Comparison of ENCODE assay signal across 1 cellular context in the genomic region with DNA sequence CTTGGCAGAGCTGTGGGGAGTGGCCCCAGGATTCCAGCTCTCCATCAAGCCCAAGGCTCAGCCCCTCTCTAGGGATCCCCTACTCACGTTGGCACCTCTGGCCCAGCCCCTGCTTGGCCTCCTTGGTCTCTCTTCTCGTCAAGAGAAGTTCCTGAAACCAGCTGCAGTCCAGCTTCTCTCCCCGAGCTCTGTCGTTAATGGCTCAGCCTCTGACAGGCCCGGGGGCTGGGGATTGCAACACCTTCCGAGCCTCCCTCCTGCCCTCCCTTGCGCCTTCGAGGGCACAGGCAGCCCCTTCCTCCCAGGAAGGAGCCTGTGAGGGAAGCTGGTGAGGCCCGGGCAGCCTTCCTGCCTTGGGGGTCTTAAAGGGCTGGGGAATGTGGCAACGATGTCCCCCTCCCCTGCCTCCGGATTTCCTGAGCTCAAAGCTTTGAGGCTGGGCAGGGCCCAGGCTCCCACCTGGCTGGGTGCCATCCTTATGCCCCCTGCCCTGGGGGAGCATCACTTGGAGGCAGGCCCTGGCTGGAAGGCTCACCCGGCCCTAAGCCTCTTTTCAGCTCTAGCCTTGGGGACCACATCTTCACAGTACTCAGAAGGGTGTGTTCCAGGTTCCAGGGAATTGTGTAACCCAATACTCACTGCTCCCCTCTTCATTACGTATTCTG.
TF ChIP-seq lines count a peak whose summit lies in the region.

Gene CSF3R (minus strand): TSS at position 190 of the 665 bp plus-strand sequence. CDS start 3,417 bp downstream, outside the sequence.

TF ChIP-seq in HepG2, 621 proteins besides CTCF, POLR2A, EP300 and RAD21 (continued from another document and continues in another):
- TF ChIP-seq, protein P1, sequence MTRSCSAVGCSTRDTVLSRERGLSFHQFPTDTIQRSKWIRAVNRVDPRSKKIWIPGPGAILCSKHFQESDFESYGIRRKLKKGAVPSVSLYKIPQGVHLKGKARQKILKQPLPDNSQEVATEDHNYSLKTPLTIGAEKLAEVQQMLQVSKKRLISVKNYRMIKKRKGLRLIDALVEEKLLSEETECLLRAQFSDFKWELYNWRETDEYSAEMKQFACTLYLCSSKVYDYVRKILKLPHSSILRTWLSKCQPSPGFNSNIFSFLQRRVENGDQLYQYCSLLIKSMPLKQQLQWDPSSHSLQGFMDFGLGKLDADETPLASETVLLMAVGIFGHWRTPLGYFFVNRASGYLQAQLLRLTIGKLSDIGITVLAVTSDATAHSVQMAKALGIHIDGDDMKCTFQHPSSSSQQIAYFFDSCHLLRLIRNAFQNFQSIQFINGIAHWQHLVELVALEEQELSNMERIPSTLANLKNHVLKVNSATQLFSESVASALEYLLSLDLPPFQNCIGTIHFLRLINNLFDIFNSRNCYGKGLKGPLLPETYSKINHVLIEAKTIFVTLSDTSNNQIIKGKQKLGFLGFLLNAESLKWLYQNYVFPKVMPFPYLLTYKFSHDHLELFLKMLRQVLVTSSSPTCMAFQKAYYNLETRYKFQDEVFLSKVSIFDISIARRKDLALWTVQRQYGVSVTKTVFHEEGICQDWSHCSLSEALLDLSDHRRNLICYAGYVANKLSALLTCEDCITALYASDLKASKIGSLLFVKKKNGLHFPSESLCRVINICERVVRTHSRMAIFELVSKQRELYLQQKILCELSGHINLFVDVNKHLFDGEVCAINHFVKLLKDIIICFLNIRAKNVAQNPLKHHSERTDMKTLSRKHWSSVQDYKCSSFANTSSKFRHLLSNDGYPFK (CRISPR knock-in tag; IDR thresholded peaks at IDR 0.05; ENCODE audit: borderline replicate concordance), result peak; percentile 41; the same call in 1 of the 2 replicates
- TF ChIP-seq PATZ1 (CRISPR knock-in tag; IDR thresholded peaks at IDR 0.05), result peak; percentile 46
- 0 out of 2 replicates have a peak, but pooled peaks have one; percentile 46 for TF ChIP-seq HNRNPL (IDR thresholded peaks at IDR 0.05; ENCODE audit: low read depth, low read length)
- no peak for TF ChIP-seq KLF12 (CRISPR knock-in tag; IDR thresholded peaks at IDR 0.05; ENCODE audit: borderline replicate concordance)
- no peak for TF ChIP-seq ZNF44 (CRISPR knock-in tag; IDR thresholded peaks at IDR 0.05)
- no peak for TF ChIP-seq ZNF615 (CRISPR knock-in tag; IDR thresholded peaks at IDR 0.05; ENCODE audit: borderline replicate concordance)
- TF ChIP-seq, protein P2, sequence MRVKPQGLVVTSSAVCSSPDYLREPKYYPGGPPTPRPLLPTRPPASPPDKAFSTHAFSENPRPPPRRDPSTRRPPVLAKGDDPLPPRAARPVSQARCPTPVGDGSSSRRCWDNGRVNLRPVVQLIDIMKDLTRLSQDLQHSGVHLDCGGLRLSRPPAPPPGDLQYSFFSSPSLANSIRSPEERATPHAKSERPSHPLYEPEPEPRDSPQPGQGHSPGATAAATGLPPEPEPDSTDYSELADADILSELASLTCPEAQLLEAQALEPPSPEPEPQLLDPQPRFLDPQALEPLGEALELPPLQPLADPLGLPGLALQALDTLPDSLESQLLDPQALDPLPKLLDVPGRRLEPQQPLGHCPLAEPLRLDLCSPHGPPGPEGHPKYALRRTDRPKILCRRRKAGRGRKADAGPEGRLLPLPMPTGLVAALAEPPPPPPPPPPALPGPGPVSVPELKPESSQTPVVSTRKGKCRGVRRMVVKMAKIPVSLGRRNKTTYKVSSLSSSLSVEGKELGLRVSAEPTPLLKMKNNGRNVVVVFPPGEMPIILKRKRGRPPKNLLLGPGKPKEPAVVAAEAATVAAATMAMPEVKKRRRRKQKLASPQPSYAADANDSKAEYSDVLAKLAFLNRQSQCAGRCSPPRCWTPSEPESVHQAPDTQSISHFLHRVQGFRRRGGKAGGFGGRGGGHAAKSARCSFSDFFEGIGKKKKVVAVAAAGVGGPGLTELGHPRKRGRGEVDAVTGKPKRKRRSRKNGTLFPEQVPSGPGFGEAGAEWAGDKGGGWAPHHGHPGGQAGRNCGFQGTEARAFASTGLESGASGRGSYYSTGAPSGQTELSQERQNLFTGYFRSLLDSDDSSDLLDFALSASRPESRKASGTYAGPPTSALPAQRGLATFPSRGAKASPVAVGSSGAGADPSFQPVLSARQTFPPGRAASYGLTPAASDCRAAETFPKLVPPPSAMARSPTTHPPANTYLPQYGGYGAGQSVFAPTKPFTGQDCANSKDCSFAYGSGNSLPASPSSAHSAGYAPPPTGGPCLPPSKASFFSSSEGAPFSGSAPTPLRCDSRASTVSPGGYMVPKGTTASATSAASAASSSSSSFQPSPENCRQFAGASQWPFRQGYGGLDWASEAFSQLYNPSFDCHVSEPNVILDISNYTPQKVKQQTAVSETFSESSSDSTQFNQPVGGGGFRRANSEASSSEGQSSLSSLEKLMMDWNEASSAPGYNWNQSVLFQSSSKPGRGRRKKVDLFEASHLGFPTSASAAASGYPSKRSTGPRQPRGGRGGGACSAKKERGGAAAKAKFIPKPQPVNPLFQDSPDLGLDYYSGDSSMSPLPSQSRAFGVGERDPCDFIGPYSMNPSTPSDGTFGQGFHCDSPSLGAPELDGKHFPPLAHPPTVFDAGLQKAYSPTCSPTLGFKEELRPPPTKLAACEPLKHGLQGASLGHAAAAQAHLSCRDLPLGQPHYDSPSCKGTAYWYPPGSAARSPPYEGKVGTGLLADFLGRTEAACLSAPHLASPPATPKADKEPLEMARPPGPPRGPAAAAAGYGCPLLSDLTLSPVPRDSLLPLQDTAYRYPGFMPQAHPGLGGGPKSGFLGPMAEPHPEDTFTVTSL (CRISPR knock-in tag; IDR thresholded peaks at IDR 0.05; ENCODE audit: borderline replicate concordance), result peak; percentile 45; the same call in 1 of the 2 replicates
- TF ChIP-seq MTF2 (CRISPR knock-in tag; IDR thresholded peaks at IDR 0.05; ENCODE audit: borderline replicate concordance), result no peak
- peak; percentile 67; the same call in 1 of the 2 replicates for TF ChIP-seq ARNT2 (CRISPR knock-in tag; IDR thresholded peaks at IDR 0.05; ENCODE audit: low read depth)
- no peak for TF ChIP-seq ZNF552 (CRISPR knock-in tag; IDR thresholded peaks at IDR 0.05; ENCODE audit: borderline replicate concordance)
- no peak for TF ChIP-seq ZNF282 (IDR thresholded peaks at IDR 0.05; ENCODE audit: partially characterized antibody)
- peak; percentile 66; the same call in 1 of the 2 replicates for TF ChIP-seq ZBTB25 (CRISPR knock-in tag; IDR thresholded peaks at IDR 0.05)
- 0 out of 2 replicates have a peak, but pooled peaks have one; percentile 48 for TF ChIP-seq TSC22D2 (CRISPR knock-in tag; IDR thresholded peaks at IDR 0.05; ENCODE audit: borderline replicate concordance)
- TF ChIP-seq HOXA9 (CRISPR knock-in tag; IDR thresholded peaks at IDR 0.05; ENCODE audit: borderline replicate concordance), result no peak
- TF ChIP-seq RFX3 (CRISPR knock-in tag; IDR thresholded peaks at IDR 0.05), result no peak
- TF ChIP-seq SRY (CRISPR knock-in tag; IDR thresholded peaks at IDR 0.05), result peak; percentile 68; the same call in 1 of the 2 replicates
- TF ChIP-seq, protein P3, sequence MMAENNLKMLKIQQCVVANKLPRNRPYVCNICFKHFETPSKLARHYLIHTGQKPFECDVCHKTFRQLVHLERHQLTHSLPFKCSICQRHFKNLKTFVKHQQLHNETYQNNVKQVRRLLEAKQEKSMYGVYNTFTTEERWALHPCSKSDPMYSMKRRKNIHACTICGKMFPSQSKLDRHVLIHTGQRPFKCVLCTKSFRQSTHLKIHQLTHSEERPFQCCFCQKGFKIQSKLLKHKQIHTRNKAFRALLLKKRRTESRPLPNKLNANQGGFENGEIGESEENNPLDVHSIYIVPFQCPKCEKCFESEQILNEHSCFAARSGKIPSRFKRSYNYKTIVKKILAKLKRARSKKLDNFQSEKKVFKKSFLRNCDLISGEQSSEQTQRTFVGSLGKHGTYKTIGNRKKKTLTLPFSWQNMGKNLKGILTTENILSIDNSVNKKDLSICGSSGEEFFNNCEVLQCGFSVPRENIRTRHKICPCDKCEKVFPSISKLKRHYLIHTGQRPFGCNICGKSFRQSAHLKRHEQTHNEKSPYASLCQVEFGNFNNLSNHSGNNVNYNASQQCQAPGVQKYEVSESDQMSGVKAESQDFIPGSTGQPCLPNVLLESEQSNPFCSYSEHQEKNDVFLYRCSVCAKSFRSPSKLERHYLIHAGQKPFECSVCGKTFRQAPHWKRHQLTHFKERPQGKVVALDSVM (CRISPR knock-in tag; IDR thresholded peaks at IDR 0.05), result no peak
- no peak for TF ChIP-seq ATF1 (CRISPR knock-in tag; IDR thresholded peaks at IDR 0.05)
- no peak for TF ChIP-seq ZSCAN12 (CRISPR knock-in tag; IDR thresholded peaks at IDR 0.05)
- TF ChIP-seq ZSCAN31 (CRISPR knock-in tag; IDR thresholded peaks at IDR 0.05; ENCODE audit: low read depth), result no peak
- TF ChIP-seq JUND (CRISPR knock-in tag; IDR thresholded peaks at IDR 0.05), result no peak
- TF ChIP-seq KLF6 (CRISPR knock-in tag; IDR thresholded peaks at IDR 0.05), result no peak
- peak; percentile 35; the same call in 1 of the 2 replicates for TF ChIP-seq ZNF574 (CRISPR knock-in tag; IDR thresholded peaks at IDR 0.05)
- TF ChIP-seq, protein P4, sequence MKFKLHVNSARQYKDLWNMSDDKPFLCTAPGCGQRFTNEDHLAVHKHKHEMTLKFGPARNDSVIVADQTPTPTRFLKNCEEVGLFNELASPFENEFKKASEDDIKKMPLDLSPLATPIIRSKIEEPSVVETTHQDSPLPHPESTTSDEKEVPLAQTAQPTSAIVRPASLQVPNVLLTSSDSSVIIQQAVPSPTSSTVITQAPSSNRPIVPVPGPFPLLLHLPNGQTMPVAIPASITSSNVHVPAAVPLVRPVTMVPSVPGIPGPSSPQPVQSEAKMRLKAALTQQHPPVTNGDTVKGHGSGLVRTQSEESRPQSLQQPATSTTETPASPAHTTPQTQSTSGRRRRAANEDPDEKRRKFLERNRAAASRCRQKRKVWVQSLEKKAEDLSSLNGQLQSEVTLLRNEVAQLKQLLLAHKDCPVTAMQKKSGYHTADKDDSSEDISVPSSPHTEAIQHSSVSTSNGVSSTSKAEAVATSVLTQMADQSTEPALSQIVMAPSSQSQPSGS (CRISPR knock-in tag; IDR thresholded peaks at IDR 0.05), result no peak
- no peak for TF ChIP-seq ZNF709 (CRISPR knock-in tag; IDR thresholded peaks at IDR 0.05)
- TF ChIP-seq ZNF883 (CRISPR knock-in tag; IDR thresholded peaks at IDR 0.05; ENCODE audit: not compliant biosample characterization), result peak; percentile 36
- TF ChIP-seq U2AF2 (IDR thresholded peaks at IDR 0.05; ENCODE audit: low read depth, low read length), result no peak
- peak; percentile 91 for TF ChIP-seq CEBPB (IDR thresholded peaks at IDR 0.05; ENCODE audit: borderline replicate concordance, low read depth, low read length)
- no peak for TF ChIP-seq ZNF75D (CRISPR knock-in tag; IDR thresholded peaks at IDR 0.05; ENCODE audit: borderline replicate concordance)
- no peak for TF ChIP-seq GPBP1L1 (CRISPR knock-in tag; IDR thresholded peaks at IDR 0.05)
- TF ChIP-seq EED (CRISPR knock-in tag; IDR thresholded peaks at IDR 0.05), result 0 out of 2 replicates have a peak, but pooled peaks have one; percentile 34
- no peak for TF ChIP-seq ZNF530 (CRISPR knock-in tag; IDR thresholded peaks at IDR 0.05; ENCODE audit: low read depth)
- TF ChIP-seq, protein P5, sequence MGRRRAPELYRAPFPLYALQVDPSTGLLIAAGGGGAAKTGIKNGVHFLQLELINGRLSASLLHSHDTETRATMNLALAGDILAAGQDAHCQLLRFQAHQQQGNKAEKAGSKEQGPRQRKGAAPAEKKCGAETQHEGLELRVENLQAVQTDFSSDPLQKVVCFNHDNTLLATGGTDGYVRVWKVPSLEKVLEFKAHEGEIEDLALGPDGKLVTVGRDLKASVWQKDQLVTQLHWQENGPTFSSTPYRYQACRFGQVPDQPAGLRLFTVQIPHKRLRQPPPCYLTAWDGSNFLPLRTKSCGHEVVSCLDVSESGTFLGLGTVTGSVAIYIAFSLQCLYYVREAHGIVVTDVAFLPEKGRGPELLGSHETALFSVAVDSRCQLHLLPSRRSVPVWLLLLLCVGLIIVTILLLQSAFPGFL (CRISPR knock-in tag; IDR thresholded peaks at IDR 0.05), result no peak
